ENCODE assay signal across 18 cellular contexts in the genomic region with DNA sequence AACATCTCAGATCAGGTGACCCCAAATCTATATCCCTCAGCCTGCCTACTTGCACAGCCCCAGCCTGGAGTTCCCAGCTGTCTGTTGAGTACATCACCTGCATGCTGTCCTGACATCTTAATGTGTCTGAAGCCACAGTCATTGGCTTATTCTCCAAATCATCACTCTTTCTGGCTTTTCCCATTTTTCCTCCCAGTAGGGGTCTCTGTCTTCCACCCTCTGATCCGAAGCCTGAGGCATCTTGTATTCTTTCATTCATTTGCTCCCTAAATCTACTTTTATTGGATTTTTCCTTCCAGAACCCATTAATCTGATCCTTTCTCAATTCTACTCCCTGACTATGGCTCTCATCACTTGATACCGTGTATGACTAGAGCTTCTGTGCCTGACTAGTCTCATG.
A peak's percentile ranks its signal among the peaks of the same experiment; 100 is the strongest.
DNase-seq lines count a peak whose midpoint lies in the region; ATAC-seq and TF ChIP-seq lines count a peak whose summit lies in the region.
"Had no signal": no experiment of that assay in that cellular context is flagged by ENCODE, and none has a peak within 500 bp of the region (broad histone marks: within the 10 kb centered on the region; RNA-seq: fewer than 3 reads in every experiment).

No MANE protein-coding gene starts in this region.

- no peaks in the 10 kb centered on the region for H3K9me2 ChIP-seq in GM23338 (ENCODE audit: insufficient read depth)

- no peak overlapping the region for H3K4me2 ChIP-seq in GM23338

- peaks cover 2% of the 10 kb centered on the region for H3K4me1 Mint-ChIP-seq in GM23338
- H3K4me1 Mint-ChIP-seq: CD14-positive monocyte, T-helper 17 cell had no signal

- H3K27me3 Mint-ChIP-seq in GM23338 (ENCODE audit: insufficient read depth, low read depth, poor library complexity), result no peaks in the 10 kb centered on the region
- H3K27me3 Mint-ChIP-seq: T-helper 17 cell had no signal

- POLR2A ChIA-PET in A673 (lab: Charles Lee; ENCODE audit: low non-redundant PET), result no interaction called here

- no peak overlapping the region for H3K4me3 ChIP-seq in A673 (ENCODE audit: low read depth, low read length, poor library complexity, severe bottlenecking)
- no peak overlapping the region for H3K4me3 ChIP-seq in GM23338
- H3K4me3 ChIP-seq: K562 had no signal

- H3K27ac ChIP-seq in A673 (ENCODE audit: low read depth, low read length, poor library complexity, severe bottlenecking), result no peak overlapping the region
- no peak overlapping the region for H3K27ac ChIP-seq in GM23338 (ENCODE audit: low read depth)
- no peak overlapping the region for H3K27ac ChIP-seq in foreskin keratinocyte
- H3K27ac ChIP-seq: RWPE1 had no signal

- H3K27me3 ChIP-seq in A673 (replicated peaks; ENCODE audit: insufficient read depth, low read depth, low read length, poor library complexity) (no peaks in the 10 kb centered on the region), GM23338 (ENCODE audit: insufficient read depth) (no peaks in the 10 kb centered on the region), foreskin keratinocyte (no peaks in the 10 kb centered on the region)

- H3K4me1 ChIP-seq in A673 (ENCODE audit: insufficient read depth, low read length, poor library complexity, severe bottlenecking) (no peaks in the 10 kb centered on the region), GM23338 (ENCODE audit: insufficient read depth) (no peaks in the 10 kb centered on the region), foreskin keratinocyte (no peaks in the 10 kb centered on the region)

- BruUV-seq in A673 (replicated peaks; lab: Mats Ljungman, UMichigan), result no TSS peak

- no peak overlapping the region for H3K4me3 Mint-ChIP-seq in GM23338
- H3K4me3 Mint-ChIP-seq: CD14-positive monocyte, T-helper 17 cell had no signal

- H2AFZ ChIP-seq in GM23338, result peak overlapping the region; percentile 16; the same call in 1 of the 2 replicates

- intact Hi-C loops in A673 (cut with micrococcal nuclease; ENCODE audit: unreplicated experiment), result no loop called here

- no peak for ATAC-seq in GM23338
- no peak for ATAC-seq in foreskin keratinocyte
- ATAC-seq in HG02759 (IDR thresholded peaks at IDR 0.05; ENCODE audit: unreplicated experiment), result no peak
- ATAC-seq: K562, T-helper 17 cell had no signal

- CTCF ChIA-PET in A673 (lab: Charles Lee), result no interaction called here

- H3K36me3 Mint-ChIP-seq in GM23338 (ENCODE audit: low read depth), result no peaks in the 10 kb centered on the region; the same call in 2 of the 3 replicates
- H3K36me3 Mint-ChIP-seq: CD14-positive monocyte had no signal

- DNase-seq in A673 (ENCODE audit: low spot score) (peak; percentile 10), GM23338 (ENCODE audit: low spot score) (peak; percentile 26), NCI-H82 treated with DMSO at 0.1 percent for 48 hours (lab: John Stamatoyannopoulos, UW; ENCODE audit: unreplicated experiment) (peak; percentile 19), foreskin keratinocyte (no peak), NCI-H2171 (lab: John Stamatoyannopoulos, UW) (no peak)
- DNase-seq in activated CD4-positive, alpha-beta T cell treated with anti-CD3 and anti-CD28 coated beads for 1 hour, result no peak
- DNase-seq: AML-193, DMS 273 treated with DMSO at 0.1 percent for 48 hours, HCEC 1CT, NCI-H1105, NCI-H187, NCI-H2107, NCI-H526, T-helper 17 cell had no signal

- H4K20me1 ChIP-seq in GM23338 (replicated peaks; ENCODE audit: insufficient read depth), result no peaks in the 10 kb centered on the region

- no peaks in the 10 kb centered on the region; the same call in 2 of the 3 replicates for H3K9me3 Mint-ChIP-seq in GM23338

- H3K79me2 ChIP-seq in GM23338 (replicated peaks; ENCODE audit: insufficient read depth), result no peaks in the 10 kb centered on the region

- no peaks in the 10 kb centered on the region for H3F3A ChIP-seq in GM23338 (replicated peaks; ENCODE audit: low read depth)

- TF ChIP-seq CTCF in A673 (conservative IDR thresholded peaks at IDR 0.05; ENCODE audit: low read depth, low read length) (peak; percentile 45), GM23338 (conservative IDR thresholded peaks at IDR 0.05; ENCODE audit: low read depth in 2 of 2) (peak; percentile 45 to 59), foreskin keratinocyte (conservative IDR thresholded peaks at IDR 0.05) (peak; percentile 33)

- no peak overlapping the region for H3K27ac Mint-ChIP-seq in GM23338
- H3K27ac Mint-ChIP-seq: CD14-positive monocyte, T-helper 17 cell had no signal

- H3K36me3 ChIP-seq in A673 (ENCODE audit: insufficient read depth, low read length, poor library complexity, severe bottlenecking) (no peaks in the 10 kb centered on the region), GM23338 (ENCODE audit: insufficient read depth) (no peaks in the 10 kb centered on the region)

- H3K9me3 ChIP-seq in A673 (ENCODE audit: low read depth, low read length, poor library complexity, severe bottlenecking), result no peaks in the 10 kb centered on the region

TF ChIP-seq in GM23338, 12 proteins besides CTCF, POLR2A, EP300 and RAD21 (continues in another document):
- TF ChIP-seq POLR2AphosphoS5 (IDR thresholded peaks at IDR 0.05; ENCODE audit: low read depth) (no peak), CREB1 (CRISPR knock-in tag; IDR thresholded peaks at IDR 0.05; ENCODE audit: low read depth) (no peak), NANOG (IDR thresholded peaks at IDR 0.05; ENCODE audit: borderline replicate concordance) (no peak), ZNF114 (CRISPR knock-in tag; IDR thresholded peaks at IDR 0.05) (no peak), EZH2 (IDR thresholded peaks at IDR 0.05; ENCODE audit: low read depth, unreplicated experiment) (no peak), EZH2phosphoT487 (IDR thresholded peaks at IDR 0.05; ENCODE audit: unreplicated experiment) (no peak)
- TF ChIP-seq, protein P1, sequence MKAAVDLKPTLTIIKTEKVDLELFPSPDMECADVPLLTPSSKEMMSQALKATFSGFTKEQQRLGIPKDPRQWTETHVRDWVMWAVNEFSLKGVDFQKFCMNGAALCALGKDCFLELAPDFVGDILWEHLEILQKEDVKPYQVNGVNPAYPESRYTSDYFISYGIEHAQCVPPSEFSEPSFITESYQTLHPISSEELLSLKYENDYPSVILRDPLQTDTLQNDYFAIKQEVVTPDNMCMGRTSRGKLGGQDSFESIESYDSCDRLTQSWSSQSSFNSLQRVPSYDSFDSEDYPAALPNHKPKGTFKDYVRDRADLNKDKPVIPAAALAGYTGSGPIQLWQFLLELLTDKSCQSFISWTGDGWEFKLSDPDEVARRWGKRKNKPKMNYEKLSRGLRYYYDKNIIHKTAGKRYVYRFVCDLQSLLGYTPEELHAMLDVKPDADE (IDR thresholded peaks at IDR 0.05), result no peak
- TF ChIP-seq, protein P2, sequence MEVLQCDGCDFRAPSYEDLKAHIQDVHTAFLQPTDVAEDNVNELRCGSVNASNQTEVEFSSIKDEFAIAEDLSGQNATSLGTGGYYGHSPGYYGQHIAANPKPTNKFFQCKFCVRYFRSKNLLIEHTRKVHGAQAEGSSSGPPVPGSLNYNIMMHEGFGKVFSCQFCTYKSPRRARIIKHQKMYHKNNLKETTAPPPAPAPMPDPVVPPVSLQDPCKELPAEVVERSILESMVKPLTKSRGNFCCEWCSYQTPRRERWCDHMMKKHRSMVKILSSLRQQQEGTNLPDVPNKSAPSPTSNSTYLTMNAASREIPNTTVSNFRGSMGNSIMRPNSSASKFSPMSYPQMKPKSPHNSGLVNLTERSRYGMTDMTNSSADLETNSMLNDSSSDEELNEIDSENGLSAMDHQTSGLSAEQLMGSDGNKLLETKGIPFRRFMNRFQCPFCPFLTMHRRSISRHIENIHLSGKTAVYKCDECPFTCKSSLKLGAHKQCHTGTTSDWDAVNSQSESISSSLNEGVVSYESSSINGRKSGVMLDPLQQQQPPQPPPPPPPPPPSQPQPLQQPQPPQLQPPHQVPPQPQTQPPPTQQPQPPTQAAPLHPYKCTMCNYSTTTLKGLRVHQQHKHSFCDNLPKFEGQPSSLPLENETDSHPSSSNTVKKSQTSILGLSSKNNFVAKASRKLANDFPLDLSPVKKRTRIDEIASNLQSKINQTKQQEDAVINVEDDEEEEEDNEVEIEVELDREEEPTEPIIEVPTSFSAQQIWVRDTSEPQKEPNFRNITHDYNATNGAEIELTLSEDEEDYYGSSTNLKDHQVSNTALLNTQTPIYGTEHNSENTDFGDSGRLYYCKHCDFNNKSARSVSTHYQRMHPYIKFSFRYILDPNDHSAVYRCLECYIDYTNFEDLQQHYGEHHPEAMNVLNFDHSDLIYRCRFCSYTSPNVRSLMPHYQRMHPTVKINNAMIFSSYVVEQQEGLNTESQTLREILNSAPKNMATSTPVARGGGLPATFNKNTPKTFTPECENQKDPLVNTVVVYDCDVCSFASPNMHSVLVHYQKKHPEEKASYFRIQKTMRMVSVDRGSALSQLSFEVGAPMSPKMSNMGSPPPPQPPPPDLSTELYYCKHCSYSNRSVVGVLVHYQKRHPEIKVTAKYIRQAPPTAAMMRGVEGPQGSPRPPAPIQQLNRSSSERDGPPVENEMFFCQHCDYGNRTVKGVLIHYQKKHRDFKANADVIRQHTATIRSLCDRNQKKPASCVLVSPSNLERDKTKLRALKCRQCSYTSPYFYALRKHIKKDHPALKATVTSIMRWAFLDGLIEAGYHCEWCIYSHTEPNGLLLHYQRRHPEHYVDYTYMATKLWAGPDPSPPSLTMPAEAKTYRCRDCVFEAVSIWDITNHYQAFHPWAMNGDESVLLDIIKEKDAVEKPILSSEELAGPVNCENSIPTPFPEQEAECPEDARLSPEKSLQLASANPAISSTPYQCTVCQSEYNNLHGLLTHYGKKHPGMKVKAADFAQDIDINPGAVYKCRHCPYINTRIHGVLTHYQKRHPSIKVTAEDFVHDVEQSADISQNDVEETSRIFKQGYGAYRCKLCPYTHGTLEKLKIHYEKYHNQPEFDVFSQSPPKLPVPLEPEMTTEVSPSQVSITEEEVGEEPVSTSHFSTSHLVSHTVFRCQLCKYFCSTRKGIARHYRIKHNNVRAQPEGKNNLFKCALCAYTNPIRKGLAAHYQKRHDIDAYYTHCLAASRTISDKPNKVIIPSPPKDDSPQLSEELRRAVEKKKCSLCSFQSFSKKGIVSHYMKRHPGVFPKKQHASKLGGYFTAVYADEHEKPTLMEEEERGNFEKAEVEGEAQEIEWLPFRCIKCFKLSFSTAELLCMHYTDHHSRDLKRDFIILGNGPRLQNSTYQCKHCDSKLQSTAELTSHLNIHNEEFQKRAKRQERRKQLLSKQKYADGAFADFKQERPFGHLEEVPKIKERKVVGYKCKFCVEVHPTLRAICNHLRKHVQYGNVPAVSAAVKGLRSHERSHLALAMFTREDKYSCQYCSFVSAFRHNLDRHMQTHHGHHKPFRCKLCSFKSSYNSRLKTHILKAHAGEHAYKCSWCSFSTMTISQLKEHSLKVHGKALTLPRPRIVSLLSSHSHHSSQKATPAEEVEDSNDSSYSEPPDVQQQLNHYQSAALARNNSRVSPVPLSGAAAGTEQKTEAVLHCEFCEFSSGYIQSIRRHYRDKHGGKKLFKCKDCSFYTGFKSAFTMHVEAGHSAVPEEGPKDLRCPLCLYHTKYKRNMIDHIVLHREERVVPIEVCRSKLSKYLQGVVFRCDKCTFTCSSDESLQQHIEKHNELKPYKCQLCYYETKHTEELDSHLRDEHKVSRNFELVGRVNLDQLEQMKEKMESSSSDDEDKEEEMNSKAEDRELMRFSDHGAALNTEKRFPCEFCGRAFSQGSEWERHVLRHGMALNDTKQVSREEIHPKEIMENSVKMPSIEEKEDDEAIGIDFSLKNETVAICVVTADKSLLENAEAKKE (CRISPR knock-in tag; IDR thresholded peaks at IDR 0.05), result no peak

Comparison
In these comparisons a context has a peak if more than half of its experiments do, and no peak if none do; other contexts are left out.
1. DNase-seq: peak in A673 (single experiment), GM23338 (single experiment) and NCI-H82 treated with DMSO at 0.1 percent for 48 hours (single experiment); none in foreskin keratinocyte (0 of 2), activated CD4-positive, alpha-beta T cell treated with anti-CD3 and anti-CD28 coated beads for 1 hour (single experiment) and NCI-H2171 (single experiment).
2. Peak in every context shown above with its lines, with median percentiles within 50 percentile points of each other: CTCF ChIP-seq.